ENCODE assay signal across 31 cellular contexts in the genomic region with DNA sequence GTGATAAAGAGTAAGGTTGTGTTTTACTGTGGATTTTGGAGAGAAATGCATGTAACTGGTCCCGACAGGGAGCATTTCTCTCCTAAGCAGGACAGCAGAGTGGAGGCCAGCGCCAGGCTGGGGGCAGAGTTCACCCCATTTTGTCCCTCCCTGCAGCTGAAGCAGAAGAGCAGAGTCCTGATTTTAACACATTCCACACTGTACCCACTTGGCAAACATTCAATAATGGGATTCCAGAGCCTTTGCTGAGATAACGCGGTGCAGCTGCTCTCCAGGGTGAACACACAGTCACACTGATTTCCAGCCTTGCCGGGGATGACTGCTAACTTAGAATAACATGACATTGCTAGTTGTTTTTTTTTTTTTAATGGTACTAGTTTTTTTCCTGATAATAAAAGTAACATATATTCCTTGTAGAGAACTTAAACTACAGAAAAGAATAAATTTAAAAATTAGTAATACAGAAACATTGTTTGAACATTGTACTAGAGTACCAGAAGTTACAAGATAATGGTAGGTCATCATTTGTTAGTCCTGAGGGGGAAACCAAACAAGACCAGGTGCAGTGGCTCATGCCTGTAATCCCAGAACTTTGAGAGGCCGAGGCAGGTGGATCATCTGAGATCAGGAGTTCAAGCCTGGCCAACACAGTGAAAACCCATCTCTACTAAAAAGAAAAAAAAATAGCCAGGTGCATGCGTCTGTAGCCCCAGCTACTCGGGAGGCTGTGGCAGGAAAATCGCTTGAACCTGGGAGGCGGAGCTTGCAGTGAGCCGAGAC.
DNase-seq lines count a peak whose midpoint lies in the region; ATAC-seq, FAIRE-seq and TF ChIP-seq lines count a peak whose summit lies in the region.
"Had no signal": no experiment of that assay in that cellular context is flagged by ENCODE, and none has a peak within 500 bp of the region (broad histone marks: within the 10 kb centered on the region; RNA-seq: fewer than 3 reads in every experiment).

No MANE protein-coding gene starts in this region.

- BruUV-seq in HepG2 (replicated peaks; lab: Mats Ljungman, UMichigan) (no TSS peak), PC-3 (replicated peaks; lab: Mats Ljungman, UMichigan) (no TSS peak)

- TF ChIP-seq CTCF in cardiac fibroblast (IDR thresholded peaks at IDR 0.05; ENCODE audit: low read depth, low read length) (no peak), HepG2 (CRISPR knock-in tag; IDR thresholded peaks at IDR 0.05) (no peak), PC-3 (conservative IDR thresholded peaks at IDR 0.05; ENCODE audit: low read depth, low read length) (no peak), MM.1S (IDR thresholded peaks at IDR 0.05; ENCODE audit: low read length) (no peak), WTC11 (IDR thresholded peaks at IDR 0.05) (no peak)

- H3K9me3 ChIP-seq in HepG2 (ENCODE audit: low read length) (no peaks in the 10 kb centered on the region), PC-3 (ENCODE audit: low read length) (no peaks in the 10 kb centered on the region), MM.1S (replicated peaks; ENCODE audit: insufficient read depth, low read length) (no peaks in the 10 kb centered on the region)
- H3K9me3 ChIP-seq: esophagus squamous epithelium, pancreas, suprapubic skin had no signal

- H3K4me3 ChIP-seq in cardiac fibroblast (replicated peaks in 1 of 2; ENCODE audit: low read depth in 2 of 2, low read length in 2 of 2): no peak overlapping the region
- H3K4me3 ChIP-seq in HepG2 (replicated peaks in 1 of 3; ENCODE audit: insufficient read depth in 1 of 3, low read depth in 2 of 3, low read length in 3 of 3): peak overlapping the region in 2 of 3 experiments; percentile 30 to 31; a peak in 4 of 6 replicates
- H3K4me3 ChIP-seq in PC-3 (ENCODE audit: low read length): no peak overlapping the region
- H3K4me3 ChIP-seq in MM.1S (ENCODE audit: low read length): no peak overlapping the region
- H3K4me3 ChIP-seq: esophagus squamous epithelium, lung, pancreas, PC-9, suprapubic skin had no signal

- H3F3A ChIP-seq in PC-3 (ENCODE audit: low read length, unreplicated experiment): no peaks in the 10 kb centered on the region
- no peaks in the 10 kb centered on the region for H3F3A ChIP-seq in MM.1S (ENCODE audit: insufficient read depth, low read length)

- H3K27me3 Mint-ChIP-seq in WTC11 (ENCODE audit: low read depth): no peaks in the 10 kb centered on the region; the same call in 1 of the 2 replicates
- H3K27me3 Mint-ChIP-seq: activated CD4-positive, alpha-beta T cell treated with anti-CD3 and anti-CD28 coated beads, Interleukin-2, amount 10 ng/mL, durations not matched to agents 24 days and 14 days; activated T-cell treated with anti-CD3 and anti-CD28 coated beads, Interleukin-2, amount 50 U/mL, for 24 hours; dendritic cell treated with granulocyte-macrophage colony-stimulating factor and Interleukin-4, amounts not matched to agents 40 ng/mL and 50 ng/mL, for 4 days; IgD-negative memory B cell had no signal

- ATAC-seq in HepG2: peak; percentile 75
- no peak for ATAC-seq in PC-3
- no peak for ATAC-seq in WTC11
- ATAC-seq: pancreas, right cardiac atrium, Right ventricle myocardium inferior had no signal

- DNase-seq in COLO668 (lab: John Stamatoyannopoulos, UW; ENCODE audit: unreplicated experiment) (peak; percentile 42), NCI-H146 treated with DMSO at 0.1 percent for 48 hours (lab: John Stamatoyannopoulos, UW; ENCODE audit: unreplicated experiment) (peak; percentile 53), cardiac fibroblast (ENCODE audit: low read depth in 2 of 2) (peak; percentile 6 to 36), HepG2 (ENCODE audit: low spot score) (peak; percentile 85), PC-3 (no peak), MM.1S (no peak), WTC11 (ENCODE audit: low spot score) (no peak)
- no peak for DNase-seq in activated CD8-positive, alpha-beta memory T cell treated with anti-CD3 and anti-CD28 coated beads for 24 hours
- DNase-seq: ACHN; activated CD4-positive, alpha-beta T cell treated with anti-CD3 and anti-CD28 coated beads, Interleukin-2, amount 10 ng/mL, durations not matched to agents 24 days and 14 days; activated naive CD4-positive, alpha-beta T cell treated with Interleukin-2 at 50 U/mL for 16 hours; activated T-cell treated with anti-CD3 and anti-CD28 coated beads, Interleukin-2, amount 50 U/mL, for 24 hours; esophagus squamous epithelium; GDM1; NCI-H1105 treated with DMSO at 0.1 percent for 48 hours; NCI-H2081; NCI-H446; pancreas; PC-9; right cardiac atrium; stimulated activated naive CD4-positive, alpha-beta T cell; T1000; WERI-Rb-1 had no signal

- no peak overlapping the region for H3K27ac Mint-ChIP-seq in WTC11
- H3K27ac Mint-ChIP-seq: activated CD4-positive, alpha-beta T cell treated with anti-CD3 and anti-CD28 coated beads, Interleukin-2, amount 10 ng/mL, durations not matched to agents 24 days and 14 days; activated T-cell treated with anti-CD3 and anti-CD28 coated beads, Interleukin-2, amount 50 U/mL, for 24 hours; dendritic cell treated with granulocyte-macrophage colony-stimulating factor and Interleukin-4, amounts not matched to agents 40 ng/mL and 50 ng/mL, for 4 days; IgD-negative memory B cell had no signal

- no peak for TF ChIP-seq RAD21 in HepG2 (CRISPR knock-in tag; IDR thresholded peaks at IDR 0.05)

- H2AFZ ChIP-seq in HepG2 (ENCODE audit: low read length) (no peak overlapping the region), PC-3 (ENCODE audit: low read length) (no peak overlapping the region), MM.1S (ENCODE audit: low read length) (no peak overlapping the region)
- H2AFZ ChIP-seq: PC-9 had no signal

- FAIRE-seq in HepG2 (lab: Jason Lieb, UNC): peak; percentile 95
- FAIRE-seq: endometrium, GM19239, keratinocyte, pancreas had no signal

- peaks cover 2 to 25% of the 10 kb centered on the region in 2 experiments; a peak in 3 of 5 replicates for H3K27me3 ChIP-seq in HepG2 (ENCODE audit: control insufficient read depth in 1 of 2, insufficient read depth in 2 of 2, low read length in 2 of 2)
- H3K27me3 ChIP-seq in PC-3 (ENCODE audit: low read length): no peaks in the 10 kb centered on the region
- no peaks in the 10 kb centered on the region for H3K27me3 ChIP-seq in MM.1S (replicated peaks; ENCODE audit: insufficient read depth, low read length)
- H3K27me3 ChIP-seq: pancreas, suprapubic skin had no signal

- H3K4me1 ChIP-seq in HepG2 (ENCODE audit: insufficient read depth, low read length) (peaks cover 68% of the 10 kb centered on the region), PC-3 (ENCODE audit: insufficient read depth, low read length) (no peaks in the 10 kb centered on the region), MM.1S (ENCODE audit: low read length) (no peaks in the 10 kb centered on the region)
- H3K4me1 ChIP-seq: pancreas, suprapubic skin had no signal

- H3K9me2 ChIP-seq in PC-3 (replicated peaks; ENCODE audit: low read length): no peaks in the 10 kb centered on the region
- no peaks in the 10 kb centered on the region for H3K9me2 ChIP-seq in MM.1S (replicated peaks; ENCODE audit: insufficient read depth, low read length)

- TF ChIP-seq POLR2A in HepG2 (IDR thresholded peaks at IDR 0.05; ENCODE audit: insufficient read depth in 1 of 2, low read depth in 2 of 2, low read length in 2 of 2): no peak

- in situ Hi-C loops in HepG2 (cut with HindIII; ENCODE audit: extremely low pct_ligation_motif_present, low pct_unique_long_range_greater_than_20kb): no loop called here

- H3K36me3 ChIP-seq in HepG2 (replicated peaks in 1 of 2; ENCODE audit: control insufficient read depth in 1 of 2, insufficient read depth in 2 of 2, low read length in 2 of 2): no peaks in the 10 kb centered on the region
- no peaks in the 10 kb centered on the region for H3K36me3 ChIP-seq in PC-3 (ENCODE audit: low read depth, low read length)
- H3K36me3 ChIP-seq in MM.1S (replicated peaks; ENCODE audit: insufficient read depth, low read length): no peaks in the 10 kb centered on the region
- H3K36me3 ChIP-seq: esophagus squamous epithelium, pancreas, suprapubic skin, WERI-Rb-1 had no signal

- WGBS in HepG2 (ENCODE audit: low lambda C conversion rate): 5% methylated on average over 11 of the region's 11 CpGs

- H4K20me1 ChIP-seq in HepG2 (ENCODE audit: insufficient read depth, low read length) (no peaks in the 10 kb centered on the region; the same call in 1 of the 2 replicates), PC-3 (ENCODE audit: low read length) (no peaks in the 10 kb centered on the region), MM.1S (ENCODE audit: insufficient read depth, low read length) (no peaks in the 10 kb centered on the region)

- peak overlapping the region; percentile 36 for H3K27ac ChIP-seq in HepG2 (ENCODE audit: extremely low read length, insufficient read depth, low read length)
- H3K27ac ChIP-seq in PC-3 (ENCODE audit: low read length): no peak overlapping the region
- H3K27ac ChIP-seq in MM.1S (ENCODE audit: low read length): no peak overlapping the region
- H3K27ac ChIP-seq: esophagus squamous epithelium, pancreas, PC-9, suprapubic skin, WERI-Rb-1 had no signal

- intact Hi-C loops in HepG2 (cut with micrococcal nuclease; ENCODE audit: unreplicated experiment): no loop called here
- intact Hi-C loops in PC-3 (cut with micrococcal nuclease): no loop called here

- H3K4me2 ChIP-seq in HepG2 (ENCODE audit: low read depth, low read length) (peak overlapping the region; percentile 71), PC-3 (ENCODE audit: low read length) (no peak overlapping the region), MM.1S (ENCODE audit: low read depth, low read length) (no peak overlapping the region)
- H3K4me2 ChIP-seq: PC-9 had no signal

- TF ChIP-seq EP300 in HepG2 (IDR thresholded peaks at IDR 0.05; ENCODE audit: low read depth in 2 of 2, low read length in 2 of 2): peak in 1 of 2 experiments; percentile 55; a peak in 1 of 4 replicates
- no peak for TF ChIP-seq EP300 in HepG2 (CRISPR knock-in tag; IDR thresholded peaks at IDR 0.05; ENCODE audit: borderline replicate concordance)

- H3K4me3 Mint-ChIP-seq in WTC11: no peak overlapping the region
- H3K4me3 Mint-ChIP-seq: activated CD4-positive, alpha-beta T cell treated with anti-CD3 and anti-CD28 coated beads, Interleukin-2, amount 10 ng/mL, durations not matched to agents 24 days and 14 days; activated T-cell treated with anti-CD3 and anti-CD28 coated beads, Interleukin-2, amount 50 U/mL, for 24 hours; dendritic cell treated with granulocyte-macrophage colony-stimulating factor and Interleukin-4, amounts not matched to agents 40 ng/mL and 50 ng/mL, for 4 days had no signal

- H3K36me3 Mint-ChIP-seq in WTC11: no peaks in the 10 kb centered on the region
- H3K36me3 Mint-ChIP-seq: IgD-negative memory B cell had no signal

- CTCF ChIA-PET in HepG2 (lab: Yijun Ruan, JAX; ENCODE audit: low intra/inter-chr PET ratio, low total read pairs) (interaction anchor here (0.6 kb wide), 1 partner anchor 10 kb away, joined by 3 read pairs; no protein-coding TSS in a partner anchor), PC-3 (lab: Charles Lee) (no interaction called here), WTC11 (lab: Charles Lee) (no interaction called here)

- H3K9me3 Mint-ChIP-seq in WTC11: no peaks in the 10 kb centered on the region
- H3K9me3 Mint-ChIP-seq: activated CD4-positive, alpha-beta T cell treated with anti-CD3 and anti-CD28 coated beads, Interleukin-2, amount 10 ng/mL, durations not matched to agents 24 days and 14 days; activated T-cell treated with anti-CD3 and anti-CD28 coated beads, Interleukin-2, amount 50 U/mL, for 24 hours; dendritic cell treated with granulocyte-macrophage colony-stimulating factor and Interleukin-4, amounts not matched to agents 40 ng/mL and 50 ng/mL, for 4 days had no signal

- H3K9ac ChIP-seq in HepG2 (ENCODE audit: insufficient read depth, low read depth, low read length): peak overlapping the region; percentile 10; the same call in 1 of the 2 replicates
- H3K9ac ChIP-seq in PC-3 (ENCODE audit: low read length): no peak overlapping the region
- no peak overlapping the region for H3K9ac ChIP-seq in MM.1S (ENCODE audit: low read length)

- POLR2A ChIA-PET in HepG2 (lab: Yijun Ruan, JAX) (no interaction called here), PC-3 (lab: Charles Lee; ENCODE audit: unreplicated experiment) (no interaction called here), WTC11 (lab: Charles Lee) (no interaction called here)

- H3K4me1 Mint-ChIP-seq in WTC11: peaks cover 7% of the 10 kb centered on the region
- H3K4me1 Mint-ChIP-seq: activated CD4-positive, alpha-beta T cell treated with anti-CD3 and anti-CD28 coated beads, Interleukin-2, amount 10 ng/mL, durations not matched to agents 24 days and 14 days had no signal

- H3K79me2 ChIP-seq in HepG2 (ENCODE audit: insufficient read depth, low read length): no peaks in the 10 kb centered on the region
- H3K79me2 ChIP-seq in PC-3 (ENCODE audit: low read length): no peaks in the 10 kb centered on the region
- no peaks in the 10 kb centered on the region for H3K79me2 ChIP-seq in MM.1S (ENCODE audit: low read length)

Comparison
In these comparisons a context has a peak if more than half of its experiments do, and no peak if none do; other contexts are left out.
1. DNase-seq: peak in COLO668 (single experiment), NCI-H146 treated with DMSO at 0.1 percent for 48 hours (single experiment), cardiac fibroblast (2 of 2) and HepG2 (single experiment); none in PC-3 (single experiment), activated CD8-positive, alpha-beta memory T cell treated with anti-CD3 and anti-CD28 coated beads for 24 hours (single experiment), MM.1S (single experiment) and WTC11 (single experiment).
2. H3K4me3 ChIP-seq: peak in HepG2 (2 of 3); none in cardiac fibroblast (0 of 2), PC-3 (single experiment) and MM.1S (single experiment).